In genomic region chr20:46202758-46203509, GRCh38 we compare ENCODE assay signal across 14 cellular contexts.
DNase-seq lines count a peak whose midpoint lies in the region; ATAC-seq and TF ChIP-seq lines count a peak whose summit lies in the region.
"Had no signal": no experiment of that assay in that cellular context is flagged by ENCODE, and none has a peak within 500 bp of the region (broad histone marks: within the 10 kb centered on the region; RNA-seq: fewer than 3 reads in every experiment).

No MANE protein-coding gene starts in this region.

- no peak for ATAC-seq in left ventricle myocardium superior
- ATAC-seq: activated T-cell treated with anti-CD3 and anti-CD28 coated beads, Interleukin-2, amount 50 U/mL, for 4 hours; stimulated activated memory B cell treated with anti-CD40 and anti-IgM and Interleukin-4, amounts not matched to agents 10 μg/mL and 1 μg/mL and 100 μg/mL, for 72 hours had no signal

- in situ Hi-C loops in mammary epithelial cell (cut with MboI; ENCODE audit: low sequenced_read_pairs in 2 of 2): no loop called here

- dilution Hi-C loops in mammary epithelial cell (cut with HindIII; ENCODE audit: low sequenced_read_pairs): no loop called here

- WGBS in mammary epithelial cell (ENCODE audit: low coverage, missing lambda C conversion rate): 14% methylated on average over 6 of the region's 11 CpGs
- WGBS in adrenal gland, 4 donors: 31 to 43% (median 41%) methylated on average over 11 of the region's 11 CpGs
- WGBS in tibial nerve, 2 donors: 15 to 21% methylated on average over 11 of the region's 11 CpGs
- 51 to 68% (median 65%) methylated on average over 11 of the region's 11 CpGs for WGBS in spleen, 5 donors

- no TSS peak for BruUV-seq in mammary epithelial cell (replicated peaks; lab: Mats Ljungman, UMichigan)

- peak in 1 of 2 donors; percentile 34 for TF ChIP-seq EP300 in tibial nerve (IDR thresholded peaks at IDR 0.05)

- H3K36me3 ChIP-seq in breast epithelium (no peaks in the 10 kb centered on the region), mammary epithelial cell (ENCODE audit: insufficient read depth, low read length) (no peaks in the 10 kb centered on the region), adrenal gland (replicated peaks in 1 of 2) (no peaks in the 10 kb centered on the region), tibial nerve (no peaks in the 10 kb centered on the region), spleen (no peaks in the 10 kb centered on the region)
- H3K36me3 ChIP-seq: upper lobe of left lung had no signal

- no peaks in the 10 kb centered on the region for H4K20me1 ChIP-seq in mammary epithelial cell (ENCODE audit: insufficient read depth, low read length)

- no peak for TF ChIP-seq POLR2A in breast epithelium (IDR thresholded peaks at IDR 0.05)
- no peak for TF ChIP-seq POLR2A in adrenal gland (IDR thresholded peaks at IDR 0.05)
- TF ChIP-seq POLR2A in tibial nerve (IDR thresholded peaks at IDR 0.05): no peak
- no peak for TF ChIP-seq POLR2A in spleen (IDR thresholded peaks at IDR 0.05)

- intact Hi-C loops in breast epithelium (cut with DNase I; ENCODE audit: low total_unique reads) (no loop called here), mammary epithelial cell (cut with micrococcal nuclease) (no loop called here), adrenal gland (cut with DNase I) (no loop called here), left ventricle myocardium superior (cut with micrococcal nuclease) (no loop called here), spleen (cut with DNase I; ENCODE audit: low total_unique reads) (no loop called here)

- H3K27me3 ChIP-seq in breast epithelium (peaks cover 0 to 23% of the 10 kb centered on the region in 2 donors), mammary epithelial cell (ENCODE audit: insufficient read depth, low read length) (peaks cover 11% of the 10 kb centered on the region), adrenal gland (peaks cover 4% of the 10 kb centered on the region), tibial nerve (peaks cover 0 to 46% of the 10 kb centered on the region in 2 donors), spleen (replicated peaks in 1 of 7) (peaks cover 0 to 63% (median 19%) of the 10 kb centered on the region in 7 donors)

- no peak overlapping the region for H3K4me2 ChIP-seq in mammary epithelial cell (ENCODE audit: insufficient read depth, low read depth, low read length)

- no peaks in the 10 kb centered on the region for H3K9me3 ChIP-seq in breast epithelium
- no peaks in the 10 kb centered on the region for H3K9me3 ChIP-seq in mammary epithelial cell (replicated peaks; ENCODE audit: insufficient read depth, low read length)
- H3K9me3 ChIP-seq in adrenal gland (replicated peaks in 1 of 3): no peaks in the 10 kb centered on the region
- no peaks in the 10 kb centered on the region for H3K9me3 ChIP-seq in tibial nerve
- H3K9me3 ChIP-seq in spleen: no peaks in the 10 kb centered on the region
- H3K9me3 ChIP-seq: upper lobe of left lung had no signal

- H3K4me3 ChIP-seq in breast epithelium (peak overlapping the region in 1 of 3 donors; percentile 33), mammary epithelial cell (replicated peaks in 1 of 3; ENCODE audit: insufficient read depth in 1 of 3, low read depth in 2 of 3, low read length in 3 of 3) (no peak overlapping the region), adrenal gland (no peak overlapping the region), tibial nerve (no peak overlapping the region), spleen (no peak overlapping the region)
- H3K4me3 ChIP-seq: upper lobe of left lung had no signal

- DNase-seq in breast epithelium (ENCODE audit: low spot score in 2 of 2) (peak in 1 of 2 donors; percentile 35), mammary epithelial cell (no peak), adrenal gland (peak; percentile 42 to 81 (median 66)), left ventricle myocardium superior (peak; percentile 51), tibial nerve (ENCODE audit: low spot score in 2 of 2) (peak; percentile 34 to 47), HK-2 (ENCODE audit: unreplicated experiment) (no peak), Kasumi-1 (lab: John Stamatoyannopoulos, UW) (no peak), spleen (no peak)
- DNase-seq: activated T-cell treated with anti-CD3 and anti-CD28 coated beads, Interleukin-2, amount 50 U/mL, for 4 hours; Karpas-422; mesendoderm; NCI-H2107; upper lobe of left lung had no signal

- H3K9ac ChIP-seq in mammary epithelial cell (ENCODE audit: insufficient read depth, low read length): no peak overlapping the region

- H2AFZ ChIP-seq in mammary epithelial cell (ENCODE audit: low read depth, low read length): no peak overlapping the region

- H3K79me2 ChIP-seq in mammary epithelial cell (ENCODE audit: insufficient read depth, low read length): no peaks in the 10 kb centered on the region

- CTCF ChIA-PET in mammary epithelial cell (lab: Charles Lee; ENCODE audit: low non-redundant PET): no interaction called here

- no peaks in the 10 kb centered on the region for H3K4me1 ChIP-seq in breast epithelium
- peaks cover 4% of the 10 kb centered on the region for H3K4me1 ChIP-seq in mammary epithelial cell (ENCODE audit: insufficient read depth, low read length)
- H3K4me1 ChIP-seq in adrenal gland (replicated peaks in 1 of 2): peaks cover 14 to 21% of the 10 kb centered on the region in 2 donors
- peaks cover 0 to 68% (median 7%) of the 10 kb centered on the region in 4 donors for H3K4me1 ChIP-seq in tibial nerve
- H3K4me1 ChIP-seq in spleen: peaks cover 13 to 46% (median 29%) of the 10 kb centered on the region in 6 donors

- TF ChIP-seq CTCF in breast epithelium (IDR thresholded peaks at IDR 0.05): no peak
- TF ChIP-seq CTCF in mammary epithelial cell (conservative IDR thresholded peaks at IDR 0.05 in 1 of 2, IDR thresholded peaks at IDR 0.05 in 1 of 2; ENCODE audit: extremely low read depth in 1 of 2, insufficient read depth in 1 of 2, low read depth in 1 of 2, low read length in 2 of 2): no peak
- TF ChIP-seq CTCF in adrenal gland (IDR thresholded peaks at IDR 0.05): no peak
- TF ChIP-seq CTCF in tibial nerve (IDR thresholded peaks at IDR 0.05): no peak
- TF ChIP-seq CTCF in spleen (IDR thresholded peaks at IDR 0.05 in 8 of 11, conservative IDR thresholded peaks at IDR 0.05 in 3 of 11): no peak

- H3K27ac ChIP-seq in breast epithelium: peak overlapping the region; percentile 35 to 54
- no peak overlapping the region for H3K27ac ChIP-seq in mammary epithelial cell (ENCODE audit: insufficient read depth, low read depth, low read length)
- H3K27ac ChIP-seq in adrenal gland: no peak overlapping the region
- H3K27ac ChIP-seq in tibial nerve: peak overlapping the region in 3 of 4 donors; percentile 17 to 81 (median 60)
- H3K27ac ChIP-seq in spleen: no peak overlapping the region
- H3K27ac ChIP-seq: upper lobe of left lung had no signal

Comparison
In these comparisons a context has a peak if more than half of its experiments do, and no peak if none do; other contexts are left out.
1. H3K27ac ChIP-seq: peak in breast epithelium (2 of 2) and tibial nerve (3 of 4); none in mammary epithelial cell (single experiment), adrenal gland (0 of 5) and spleen (0 of 8).
2. DNase-seq: peak in adrenal gland (7 of 7), left ventricle myocardium superior (single experiment) and tibial nerve (2 of 2); none in mammary epithelial cell (single experiment), HK-2 (single experiment), Kasumi-1 (0 of 2) and spleen (single experiment).